Comparison of ENCODE assay signal across 26 cellular contexts in the genomic region with DNA sequence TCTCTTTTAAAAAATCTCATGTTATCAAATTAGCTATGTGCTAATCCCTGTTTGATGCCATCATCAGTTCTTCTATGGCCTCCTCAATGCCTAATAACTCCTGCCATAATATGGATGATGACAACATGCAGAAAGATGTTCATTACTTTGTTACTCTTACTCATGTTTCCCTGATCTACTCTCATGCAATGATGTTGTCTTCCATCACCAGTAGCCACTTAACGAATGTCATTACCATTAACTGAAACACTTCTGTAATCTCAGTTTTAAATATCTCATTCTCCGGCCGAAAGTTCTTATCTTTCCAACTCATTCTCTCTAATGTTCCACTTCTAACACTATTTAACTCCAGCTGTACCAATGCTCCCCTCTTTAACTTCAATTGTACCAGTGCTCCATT.
"Had no signal": no experiment of that assay in that cellular context is flagged by ENCODE, and none has a peak within 500 bp of the region (broad histone marks: within the 10 kb centered on the region; RNA-seq: fewer than 3 reads in every experiment).

No MANE protein-coding gene starts in this region.

- DNase-seq: stimulated activated CD4-positive, alpha-beta T cell treated with anti-CD3 and anti-CD28 coated beads, Interleukin-2, amount 100 ng/mL, for 48 hours; stimulated activated CD4-positive, alpha-beta T cell treated with anti-CD3 and anti-CD28 coated beads, Interleukin-4, amount 100 ng/mL, for 1 hour; stimulated activated CD4-positive, alpha-beta T cell treated with anti-CD3 and anti-CD28 coated beads, Interleukin-4, amount 100 ng/mL, for 24 hours; stimulated activated CD4-positive, alpha-beta T cell treated with anti-CD3 and anti-CD28 coated beads, Interleukin-4, amount 100 ng/mL, for 4 hours; stimulated activated CD8-positive, alpha-beta memory T cell treated with anti-CD3 and anti-CD28 coated beads, Interleukin-4, amount 100 ng/mL, for 48 hours; stimulated activated naive B cell treated with anti-CD40 and anti-IgM and Interleukin-4, amounts not matched to agents 10 μg/mL and 1 μg/mL and 100 μg/mL, for 72 hours; stimulated activated naive CD4-positive, alpha-beta T cell; stimulated activated naive CD4-positive, alpha-beta T cell treated with Interleukin-2 at 50 U/mL for 16 hours; stimulated activated naive CD8-positive, alpha-beta T cell treated with anti-CD3 and anti-CD28 coated beads, Interleukin-15, amount 100 ng/mL, for 72 hours; stimulated activated naive CD8-positive, alpha-beta T cell treated with anti-CD3 and anti-CD28 coated beads, Interleukin-15, Interleukin-2, amounts not matched to agents 100 U/mL and 50 U/mL, for 24 hours; stomach; substantia nigra; testis; thyroid gland; tibial artery; transverse colon; trophoblast cell; upper lobe of left lung; upper lobe of right lung; uterus had no signal

- H3K27me3 ChIP-seq: stomach, suprapubic skin, testis, thyroid gland, tibial artery, tibial nerve, transverse colon, upper lobe of left lung, upper lobe of right lung, uterus, vagina had no signal

- H3K36me3 ChIP-seq: stomach, suprapubic skin, thoracic aorta, thyroid gland, tibial artery, tibial nerve, transverse colon, upper lobe of left lung, upper lobe of right lung, uterus, vagina had no signal

- ATAC-seq: stimulated activated effector memory CD8-positive, alpha-beta T cell treated with anti-CD3 and anti-CD28 coated beads, Interleukin-12 subunit alpha, Interleukin-12 subunit beta, amount 100 ng/mL, for 72 hours; stimulated activated memory B cell treated with anti-CD40 and anti-IgM and Interleukin-4, amounts not matched to agents 10 μg/mL and 1 μg/mL and 100 μg/mL, for 72 hours; stimulated activated naive B cell treated with anti-CD40 and anti-IgM and Interleukin-4, amounts not matched to agents 10 μg/mL and 1 μg/mL and 100 μg/mL, for 72 hours; stimulated activated naive CD8-positive, alpha-beta T cell treated with anti-CD3 and anti-CD28 coated beads, Interleukin-15, amount 100 ng/mL, for 72 hours; stimulated activated naive CD8-positive, alpha-beta T cell treated with anti-CD3 and anti-CD28 coated beads, Interleukin-15, Interleukin-2, amounts not matched to agents 100 U/mL and 50 U/mL, for 24 hours; upper lobe of right lung had no signal

- H3K9me3 ChIP-seq: stomach, suprapubic skin, testis, thoracic aorta, thyroid gland, tibial artery, tibial nerve, transverse colon, upper lobe of left lung, upper lobe of right lung, uterus, vagina had no signal

- H3K4me1 ChIP-seq: stomach, suprapubic skin, testis, thyroid gland, tibial artery, tibial nerve, transverse colon, upper lobe of left lung, upper lobe of right lung, uterus, vagina had no signal

- H3K4me3 ChIP-seq: stomach, suprapubic skin, testis, thoracic aorta, thyroid gland, tibial artery, tibial nerve, transverse colon, upper lobe of left lung, upper lobe of right lung, uterus, vagina had no signal

- H3K27ac ChIP-seq: stomach, suprapubic skin, testis, thoracic aorta, thyroid gland, tibial artery, tibial nerve, transverse colon, upper lobe of left lung, upper lobe of right lung, uterus, vagina had no signal
